Comparison of ENCODE assay signal across 2 cellular contexts in the genomic region with DNA sequence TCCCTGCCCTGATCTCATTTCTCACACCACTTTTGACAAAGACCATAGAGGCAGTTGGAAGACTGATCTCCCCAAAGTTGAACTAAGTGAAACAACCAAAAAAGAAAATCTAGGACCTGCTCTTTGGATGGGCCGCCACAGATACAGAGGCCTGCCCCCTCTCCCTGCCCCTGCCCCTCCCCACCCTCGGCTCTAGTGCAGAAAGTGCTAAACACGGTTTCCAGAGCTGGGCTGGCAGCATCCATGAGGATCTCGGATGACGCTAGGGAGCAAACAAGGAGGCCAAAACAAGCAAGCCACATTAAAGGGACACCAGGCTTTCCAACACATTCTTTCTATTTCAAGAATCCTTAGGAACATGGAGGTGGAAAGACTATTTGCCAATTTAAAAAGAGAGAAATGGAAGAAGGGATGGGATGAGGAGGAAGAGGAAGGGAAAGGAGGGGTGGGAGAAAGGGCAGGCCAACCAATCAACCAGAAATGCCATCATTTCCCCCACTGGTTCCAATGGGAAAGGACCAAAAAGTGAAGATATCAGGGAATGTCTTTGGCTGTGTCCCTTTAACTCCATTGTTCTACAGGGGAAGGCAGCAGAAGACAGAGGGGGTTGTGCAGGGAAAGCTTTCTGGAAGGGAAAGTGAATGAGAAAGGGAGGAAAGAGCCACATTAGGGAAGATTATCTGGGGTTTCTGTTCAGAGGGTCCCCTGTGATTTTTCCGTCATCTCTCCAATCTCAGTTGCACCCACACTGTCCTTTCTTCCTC.
TF ChIP-seq lines count a peak whose summit lies in the region.

No MANE protein-coding gene starts in this region.

TF ChIP-seq in HEK293, 187 proteins besides CTCF, POLR2A, EP300 and RAD21:
- TF ChIP-seq PRDM1 (tag by site-specific recombination; IDR thresholded peaks at IDR 0.05) = peak; percentile 97
- TF ChIP-seq, protein P1, sequence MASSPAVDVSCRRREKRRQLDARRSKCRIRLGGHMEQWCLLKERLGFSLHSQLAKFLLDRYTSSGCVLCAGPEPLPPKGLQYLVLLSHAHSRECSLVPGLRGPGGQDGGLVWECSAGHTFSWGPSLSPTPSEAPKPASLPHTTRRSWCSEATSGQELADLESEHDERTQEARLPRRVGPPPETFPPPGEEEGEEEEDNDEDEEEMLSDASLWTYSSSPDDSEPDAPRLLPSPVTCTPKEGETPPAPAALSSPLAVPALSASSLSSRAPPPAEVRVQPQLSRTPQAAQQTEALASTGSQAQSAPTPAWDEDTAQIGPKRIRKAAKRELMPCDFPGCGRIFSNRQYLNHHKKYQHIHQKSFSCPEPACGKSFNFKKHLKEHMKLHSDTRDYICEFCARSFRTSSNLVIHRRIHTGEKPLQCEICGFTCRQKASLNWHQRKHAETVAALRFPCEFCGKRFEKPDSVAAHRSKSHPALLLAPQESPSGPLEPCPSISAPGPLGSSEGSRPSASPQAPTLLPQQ (tag by site-specific recombination; IDR thresholded peaks at IDR 0.05) = no peak

TF ChIP-seq in H1, 55 proteins besides CTCF, POLR2A, EP300 and RAD21:
- TF ChIP-seq FOSL1 (IDR thresholded peaks at IDR 0.05; ENCODE audit: insufficient read depth, low read depth, low read length) (no peak), SUZ12 (IDR thresholded peaks at IDR 0.05; ENCODE audit: low read length) (no peak), TBP (IDR thresholded peaks at IDR 0.05; ENCODE audit: low read depth, low read length) (no peak), EGR1 (IDR thresholded peaks at IDR 0.05; ENCODE audit: borderline replicate concordance, low read depth, low read length) (no peak), RNF2 (IDR thresholded peaks at IDR 0.05; ENCODE audit: borderline replicate concordance, low read depth, low read length, missing control alignments, poor library complexity, severe bottlenecking) (no peak), RXRA (IDR thresholded peaks at IDR 0.05; ENCODE audit: insufficient read depth, low read depth, low read length) (no peak), POLR2AphosphoS5 (IDR thresholded peaks at IDR 0.05; ENCODE audit: low read depth, low read length) (no peak), SP4 (IDR thresholded peaks at IDR 0.05; ENCODE audit: low read length) (no peak), GABPA (IDR thresholded peaks at IDR 0.05; ENCODE audit: borderline replicate concordance, insufficient read depth, low read length) (no peak), GTF2F1 (IDR thresholded peaks at IDR 0.05; ENCODE audit: borderline replicate concordance, low read depth, low read length) (no peak), KDM1A (IDR thresholded peaks at IDR 0.05; ENCODE audit: borderline replicate concordance, low read length) (no peak)
